Comparison of ENCODE assay signal across 18 cellular contexts in the genomic region with DNA sequence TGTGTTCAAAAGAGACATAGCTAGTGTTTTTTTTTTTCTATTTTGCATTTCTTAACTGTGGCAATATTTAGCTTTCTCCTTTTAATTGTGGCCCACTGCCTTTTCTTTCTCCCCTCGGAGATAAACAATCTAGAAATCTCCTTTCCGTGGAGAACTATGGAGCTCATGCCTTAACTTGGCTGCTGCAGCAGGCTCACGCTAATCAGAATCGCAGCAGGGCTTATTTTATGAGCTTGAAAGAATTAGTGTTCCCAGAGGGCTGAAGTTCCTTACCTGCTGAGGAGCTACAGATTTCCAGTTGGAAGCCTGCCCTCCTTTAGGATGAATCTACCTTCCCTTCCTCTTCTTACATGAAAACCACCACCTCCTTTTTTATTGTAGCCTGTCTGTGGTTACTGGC. TPM values are rescaled to one million over a fixed set of nuclear protein-coding genes. Genes with fewer than 3 reads are reported as not detected.
DNase-seq lines count a peak whose midpoint lies in the region; ATAC-seq and TF ChIP-seq lines count a peak whose summit lies in the region.
"Had no signal": no experiment of that assay in that cellular context is flagged by ENCODE, and none has a peak within 500 bp of the region (broad histone marks: within the 10 kb centered on the region; RNA-seq: fewer than 3 reads in every experiment).

No MANE protein-coding gene starts in this region.

- DNase-seq in left ventricle myocardium inferior (no peak), left cardiac atrium (no peak), NCI-H82 treated with DMSO at 0.1 percent for 48 hours (lab: John Stamatoyannopoulos, UW; ENCODE audit: unreplicated experiment) (peak; percentile 16), right cardiac atrium (no peak), mucosa of descending colon (no peak), NCI-H2196 (lab: John Stamatoyannopoulos, UW; ENCODE audit: unreplicated experiment) (no peak)
- DNase-seq in activated effector memory CD4-positive, alpha-beta T cell treated with Interleukin-2 at 50 U/mL for 16 hours = no peak
- DNase-seq: activated CD4-positive, alpha-beta memory T cell treated with anti-CD3 and anti-CD28 coated beads for 36 hours; activated naive CD4-positive, alpha-beta T cell treated with anti-CD3 and anti-CD28 coated beads for 36 hours; activated T-cell treated with anti-CD3 and anti-CD28 coated beads for 4 hours; kidney; NCI-H187; retina; SIG-M5; testis had no signal

- H3K27ac ChIP-seq in left ventricle myocardium inferior (replicated peaks) = peak overlapping the region; percentile 75
- peak overlapping the region; percentile 16 for H3K27ac ChIP-seq in right cardiac atrium (ENCODE audit: low read length)
- H3K27ac ChIP-seq in skeletal muscle tissue (ENCODE audit: low read depth, low read length) = peak overlapping the region; percentile 4
- H3K27ac ChIP-seq: C4-2B, testis had no signal

- intact Hi-C loops in left ventricle myocardium inferior (cut with micrococcal nuclease) = no loop called here
- intact Hi-C loops in left cardiac atrium (cut with DNase I) = no loop called here
- intact Hi-C loops in right cardiac atrium (cut with DNase I) = no loop called here
- intact Hi-C loops in mucosa of descending colon (cut with DNase I, micrococcal nuclease) = no loop called here

- WGBS in right cardiac atrium = 44% methylated on average over 4 of the region's 4 CpGs

- H3K4me3 ChIP-seq in left ventricle myocardium inferior (no peak overlapping the region), right cardiac atrium (ENCODE audit: low read length) (no peak overlapping the region), skeletal muscle tissue (ENCODE audit: low read length in 3 of 3) (no peak overlapping the region), mucosa of descending colon (no peak overlapping the region)
- H3K4me3 ChIP-seq: testis had no signal

- H3K4me1 ChIP-seq in left ventricle myocardium inferior (peaks cover 85% of the 10 kb centered on the region), right cardiac atrium (ENCODE audit: control insufficient read depth, insufficient read depth, low read length) (peaks cover 7% of the 10 kb centered on the region), skeletal muscle tissue (ENCODE audit: control insufficient read depth in 3 of 3, insufficient read depth in 3 of 3, low read length in 3 of 3) (peaks cover 33 to 49% (median 48%) of the 10 kb centered on the region in 3 donors), mucosa of descending colon (ENCODE audit: low read depth) (no peaks in the 10 kb centered on the region)
- H3K4me1 ChIP-seq: testis had no signal

- H3K9ac ChIP-seq in skeletal muscle tissue (ENCODE audit: low read depth in 1 of 3, low read length in 3 of 3) = peak overlapping the region in 1 of 3 donors; percentile 4

- H3K9me3 ChIP-seq in left ventricle myocardium inferior (replicated peaks) (no peaks in the 10 kb centered on the region), right cardiac atrium (ENCODE audit: control insufficient read depth, low read length) (no peaks in the 10 kb centered on the region), skeletal muscle tissue (ENCODE audit: control insufficient read depth in 3 of 3, low read length in 3 of 3) (no peaks in the 10 kb centered on the region), mucosa of descending colon (no peaks in the 10 kb centered on the region)
- H3K9me3 ChIP-seq: testis had no signal

- H3K36me3 ChIP-seq in left ventricle myocardium inferior (no peaks in the 10 kb centered on the region), skeletal muscle tissue (ENCODE audit: control insufficient read depth in 3 of 3, insufficient read depth in 3 of 3, low read length in 3 of 3) (peaks cover 0 to 5% (median 3%) of the 10 kb centered on the region in 3 donors), mucosa of descending colon (ENCODE audit: low read depth) (no peaks in the 10 kb centered on the region)

- TF ChIP-seq CTCF in left ventricle myocardium inferior (IDR thresholded peaks at IDR 0.05; ENCODE audit: borderline replicate concordance) = no peak
- TF ChIP-seq CTCF in mucosa of descending colon (IDR thresholded peaks at IDR 0.05) = no peak

- no peaks in the 10 kb centered on the region for H3K27me3 ChIP-seq in left ventricle myocardium inferior (ENCODE audit: low read depth)
- no peaks in the 10 kb centered on the region for H3K27me3 ChIP-seq in right cardiac atrium (ENCODE audit: control insufficient read depth, insufficient read depth)
- H3K27me3 ChIP-seq in skeletal muscle tissue (ENCODE audit: control insufficient read depth in 3 of 3, insufficient read depth in 3 of 3, low read length in 3 of 3) = no peaks in the 10 kb centered on the region
- H3K27me3 ChIP-seq: testis had no signal

- ATAC-seq in left cardiac atrium (no peak), right cardiac atrium (no peak), mucosa of descending colon (no peak)
- ATAC-seq: stimulated activated effector memory CD8-positive, alpha-beta T cell treated with anti-CD3 and anti-CD28 coated beads, Interleukin-12 subunit alpha, Interleukin-12 subunit beta, amount 100 ng/mL, for 72 hours had no signal

RNA-seq across cellular contexts. Expression of gene CTNNBL1, which starts 35.6 kb away (rescaled TPM):
- total RNA-seq in left ventricle myocardium inferior = 58.8 TPM
- total RNA-seq in left cardiac atrium = 10 to 100 TPM; 49.8 to 58.6 TPM
- 10 to 100 TPM; 52.9 to 65.7 (median 59.5) TPM for total RNA-seq in right cardiac atrium
- polyA plus RNA-seq in right cardiac atrium = 43.8 TPM
- total RNA-seq in skeletal muscle tissue = 31.3 TPM
- total RNA-seq in mucosa of descending colon = 10 to 100 TPM; 31.0 to 64.8 (median 37.8) TPM

Comparison
In these comparisons a context has a peak if more than half of its experiments do, and no peak if none do; other contexts are left out.
1. H3K27ac ChIP-seq: peak in every context shown above with its lines; median percentile 75 in left ventricle myocardium inferior; 16 in right cardiac atrium; 4 in skeletal muscle tissue.